ENCODE assay signal across 24 cellular contexts in the genomic region with DNA sequence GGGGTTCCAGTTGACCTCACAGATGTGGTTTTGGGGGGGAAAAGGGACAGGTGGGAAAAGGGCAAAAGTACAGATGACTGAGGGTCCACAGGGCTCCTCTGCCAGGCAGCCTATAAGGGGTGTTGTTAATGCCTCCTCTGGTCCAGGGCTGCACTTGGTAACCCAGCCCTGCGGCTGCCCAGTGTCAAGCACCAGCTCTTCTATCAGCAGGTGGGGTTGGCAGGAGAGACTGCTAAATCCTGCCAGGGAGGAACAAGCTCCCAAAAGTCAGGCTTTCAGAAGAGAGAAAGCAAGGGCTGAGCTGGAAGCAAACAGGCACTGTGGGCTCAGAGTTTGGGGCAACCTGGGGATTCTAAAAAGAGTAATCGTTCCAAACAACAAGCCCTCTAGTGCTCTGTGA. TPM values are rescaled to one million over a fixed set of nuclear protein-coding genes. Genes with fewer than 3 reads are reported as not detected.
A peak's percentile ranks its signal among the peaks of the same experiment; 100 is the strongest.
DNase-seq lines count a peak whose midpoint lies in the region; ATAC-seq and TF ChIP-seq lines count a peak whose summit lies in the region.
"Had no signal": no experiment of that assay in that cellular context is flagged by ENCODE, and none has a peak within 500 bp of the region (broad histone marks: within the 10 kb centered on the region; RNA-seq: fewer than 3 reads in every experiment).

No MANE protein-coding gene starts in this region.

- H3K27ac Mint-ChIP-seq in natural killer cell treated with Interleukin-12 subunit alpha and Interleukin-12 subunit beta and Interleukin-15 and Interleukin-18, amount 100 ng/mL, for 72 hours = peak overlapping the region in 1 of 2 donors; percentile 36
- H3K27ac Mint-ChIP-seq in natural killer cell (no peak overlapping the region), type B pancreatic cell (no peak overlapping the region)
- H3K27ac Mint-ChIP-seq: GM23338 had no signal

- H3K4me1 ChIP-seq in lower lobe of right lung (no peaks in the 10 kb centered on the region), upper lobe of right lung (peaks cover 11% of the 10 kb centered on the region)
- H3K4me1 ChIP-seq: Peyer's patch had no signal

- H3K27ac ChIP-seq in lower lobe of right lung = peak overlapping the region; percentile 11
- no peak overlapping the region for H3K27ac ChIP-seq in upper lobe of right lung
- H3K27ac ChIP-seq: C4-2B, Peyer's patch had no signal

- peak in 1 of 2 donors; percentile 43 for ATAC-seq in natural killer cell treated with Interleukin-12 subunit alpha and Interleukin-12 subunit beta and Interleukin-15 and Interleukin-18, amount 100 ng/mL, for 72 hours
- ATAC-seq in natural killer cell (no peak), left cardiac atrium (peak; percentile 77 to 90), lower lobe of right lung (no peak), upper lobe of right lung (peak; percentile 42), HG02981 (IDR thresholded peaks at IDR 0.05; ENCODE audit: unreplicated experiment) (no peak)
- ATAC-seq: GM23338 had no signal

- no peaks in the 10 kb centered on the region for H3K9me3 Mint-ChIP-seq in natural killer cell treated with Interleukin-12 subunit alpha and Interleukin-12 subunit beta and Interleukin-15 and Interleukin-18, amount 100 ng/mL, for 72 hours
- H3K9me3 Mint-ChIP-seq in natural killer cell (no peaks in the 10 kb centered on the region), type B pancreatic cell (no peaks in the 10 kb centered on the region)
- H3K9me3 Mint-ChIP-seq: CD8-positive, alpha-beta memory T cell; GM23338 had no signal

- H3K4me3 ChIP-seq in lower lobe of right lung (no peak overlapping the region), upper lobe of right lung (no peak overlapping the region)
- H3K4me3 ChIP-seq: GM23338, Peyer's patch had no signal

- H3K36me3 ChIP-seq in lower lobe of right lung (peaks cover 3% of the 10 kb centered on the region), upper lobe of right lung (no peaks in the 10 kb centered on the region)
- H3K36me3 ChIP-seq: Peyer's patch had no signal

- H3K9me3 ChIP-seq in lower lobe of right lung (no peaks in the 10 kb centered on the region), upper lobe of right lung (no peaks in the 10 kb centered on the region)
- H3K9me3 ChIP-seq: Peyer's patch had no signal

- H3K4me3 Mint-ChIP-seq in natural killer cell treated with Interleukin-12 subunit alpha and Interleukin-12 subunit beta and Interleukin-15 and Interleukin-18, amount 100 ng/mL, for 72 hours = no peak overlapping the region
- H3K4me3 Mint-ChIP-seq in natural killer cell (no peak overlapping the region), type B pancreatic cell (no peak overlapping the region)
- H3K4me3 Mint-ChIP-seq: CD8-positive, alpha-beta memory T cell; GM23338 had no signal

- no peaks in the 10 kb centered on the region for H3K36me3 Mint-ChIP-seq in natural killer cell treated with Interleukin-12 subunit alpha and Interleukin-12 subunit beta and Interleukin-15 and Interleukin-18, amount 100 ng/mL, for 72 hours
- no peaks in the 10 kb centered on the region for H3K36me3 Mint-ChIP-seq in natural killer cell
- peaks cover 4% of the 10 kb centered on the region for H3K36me3 Mint-ChIP-seq in type B pancreatic cell

- intact Hi-C loops in natural killer cell (cut with micrococcal nuclease) (no loop called here), left cardiac atrium (cut with DNase I) (no loop called here), lower lobe of right lung (cut with DNase I) (no loop called here), upper lobe of right lung (cut with DNase I) (no loop called here)

- H3K27me3 ChIP-seq in lower lobe of right lung (ENCODE audit: low read depth) (no peaks in the 10 kb centered on the region), upper lobe of right lung (no peaks in the 10 kb centered on the region)
- H3K27me3 ChIP-seq: Peyer's patch had no signal

- TF ChIP-seq CTCF in natural killer cell (IDR thresholded peaks at IDR 0.05) (no peak), lower lobe of right lung (IDR thresholded peaks at IDR 0.05) (no peak), upper lobe of right lung (IDR thresholded peaks at IDR 0.05) (no peak), type B pancreatic cell (conservative IDR thresholded peaks at IDR 0.05) (no peak)

- peak; percentile 20 for DNase-seq in natural killer cell treated with Interleukin-12 subunit alpha and Interleukin-12 subunit beta and Interleukin-15 and Interleukin-18, amount 100 ng/mL, for 72 hours (ENCODE audit: low spot score)
- no peak for DNase-seq in natural killer cell
- DNase-seq in left cardiac atrium = no peak
- no peak for DNase-seq in lower lobe of right lung
- no peak for DNase-seq in upper lobe of right lung
- DNase-seq in type B pancreatic cell (ENCODE audit: extremely low spot score, unreplicated experiment) = no peak
- DNase-seq in islet precursor cell = no peak
- DNase-seq: Calu3; CD8-positive, alpha-beta memory T cell; DMS153; GDM1; HCEC 1CT; KBM-7; NCI-H1092; NCI-H1436; NCI-H1930; NCI-H226; NCI-H510A treated with DMSO at 0.1 percent for 48 hours; NCI-H748 treated with DMSO at 0.1 percent for 48 hours; Peyer's patch had no signal

- H3K4me1 Mint-ChIP-seq in natural killer cell treated with Interleukin-12 subunit alpha and Interleukin-12 subunit beta and Interleukin-15 and Interleukin-18, amount 100 ng/mL, for 72 hours (ENCODE audit: low read depth in 2 of 2) = peaks cover 6 to 10% of the 10 kb centered on the region in 2 donors
- H3K4me1 Mint-ChIP-seq in natural killer cell = no peaks in the 10 kb centered on the region
- H3K4me1 Mint-ChIP-seq in type B pancreatic cell (ENCODE audit: unreplicated experiment) = no peaks in the 10 kb centered on the region
- H3K4me1 Mint-ChIP-seq: CD8-positive, alpha-beta memory T cell had no signal

- no peaks in the 10 kb centered on the region for H3K27me3 Mint-ChIP-seq in natural killer cell treated with Interleukin-12 subunit alpha and Interleukin-12 subunit beta and Interleukin-15 and Interleukin-18, amount 100 ng/mL, for 72 hours
- H3K27me3 Mint-ChIP-seq in natural killer cell (ENCODE audit: low read depth in 2 of 2) = no peaks in the 10 kb centered on the region
- H3K27me3 Mint-ChIP-seq in type B pancreatic cell = no peaks in the 10 kb centered on the region

RNA-seq across cellular contexts. Expression of gene LRRC20, which starts 39.1 kb away (rescaled TPM):
- total RNA-seq in natural killer cell treated with Interleukin-12 subunit alpha and Interleukin-12 subunit beta and Interleukin-15 and Interleukin-18, amount 100 ng/mL, for 72 hours = 10 to 100 TPM in 1 of 2 donors, 1 to 10 TPM in 1; 6.5 to 17.1 TPM
- total RNA-seq in natural killer cell (1 to 10 TPM; 1.2 to 1.5 (median 1.3) TPM), left cardiac atrium (10 to 100 TPM; 17.6 to 43.3 TPM), lower lobe of right lung (10.0 TPM), upper lobe of right lung (10.9 TPM), type B pancreatic cell (ENCODE audit: low replicate concordance) (6.1 and 17.6 TPM in 2 replicates)

RNA-seq across cellular contexts. Expression of gene NPFFR1, which starts 59.5 kb away (rescaled TPM):
- under 1 TPM in 1 of 2 donors, not detected in 1; 0.02 TPM for total RNA-seq in natural killer cell treated with Interleukin-12 subunit alpha and Interleukin-12 subunit beta and Interleukin-15 and Interleukin-18, amount 100 ng/mL, for 72 hours
- total RNA-seq in natural killer cell (under 1 TPM in 1 of 3 donors, not detected in 2; 0.05 TPM), left cardiac atrium (under 1 TPM; 0.05 to 0.12 TPM), lower lobe of right lung (1.0 TPM), upper lobe of right lung (1.1 TPM), type B pancreatic cell (ENCODE audit: low replicate concordance) (not detected in 2 replicates)
- total RNA-seq: CD8-positive, alpha-beta memory T cell; HT1080; Peyer's patch had no signal

Comparison
In these comparisons a context has a peak if more than half of its experiments do, and no peak if none do; other contexts are left out.
1. ATAC-seq: peak in left cardiac atrium (2 of 2) and upper lobe of right lung (single experiment); none in natural killer cell (0 of 3), lower lobe of right lung (0 of 2) and HG02981 (single experiment).